Comparison of ENCODE assay signal across 29 cellular contexts in genomic region chr11:112590778-112591177, GRCh38.
DNase-seq lines count a peak whose midpoint lies in the region; ATAC-seq and TF ChIP-seq lines count a peak whose summit lies in the region.
"Had no signal": no experiment of that assay in that cellular context is flagged by ENCODE, and none has a peak within 500 bp of the region (broad histone marks: within the 10 kb centered on the region; RNA-seq: fewer than 3 reads in every experiment).

No MANE protein-coding gene starts in this region.

- H3K27ac ChIP-seq in mesenchymal stem cell (ENCODE audit: low read length, poor library complexity, severe bottlenecking), result no peak overlapping the region
- H3K27ac ChIP-seq in vagina, result peak overlapping the region; percentile 82
- peak overlapping the region in 1 of 12 donors; percentile 33 for H3K27ac ChIP-seq in heart left ventricle
- H3K27ac ChIP-seq: adrenal gland, cardiac muscle cell, coronary artery, esophagus squamous epithelium, KMS-11, ovary, thoracic aorta had no signal

- no peak overlapping the region for H2BK5ac ChIP-seq in mesenchymal stem cell (ENCODE audit: low read depth, low read length, poor library complexity, severe bottlenecking)

- peak; percentile 10 for DNase-seq in GM04504 (ENCODE audit: low read depth)
- peak; percentile 7 for DNase-seq in ecto neural progenitor cell (ENCODE audit: low spot score)
- peak; percentile 54 for DNase-seq in mesenchymal stem cell
- DNase-seq in vagina (ENCODE audit: extremely low spot score in 2 of 2), result no peak
- DNase-seq in NCI-H1417 (lab: John Stamatoyannopoulos, UW), result no peak
- no peak for DNase-seq in heart left ventricle
- DNase-seq: activated CD8-positive, alpha-beta memory T cell treated with anti-CD3 and anti-CD28 coated beads for 24 hours; activated naive CD4-positive, alpha-beta T cell; activated T-cell treated with anti-CD3 and anti-CD28 coated beads, Interleukin-2, amount 50 U/mL, for 1 hour; adrenal gland; CD4-positive, alpha-beta memory T cell; DMS153; endodermal cell; esophagus squamous epithelium; GDM1; GOT3; left colon; natural killer cell; NCI-H1694; NCI-H524; ovary; SIG-M5; stimulated activated CD4-positive, alpha-beta T cell treated with anti-CD3 and anti-CD28 coated beads, Interleukin-4, amount 100 ng/mL, for 4 hours; stimulated activated naive CD4-positive, alpha-beta T cell had no signal

- H3K4me2 ChIP-seq in mesenchymal stem cell (ENCODE audit: low read length, poor library complexity, severe bottlenecking), result no peak overlapping the region
- H3K4me2 ChIP-seq: KMS-11 had no signal

- H3K4me1 ChIP-seq in mesenchymal stem cell (ENCODE audit: control insufficient read depth, insufficient read depth, low read depth, low read length) (no peaks in the 10 kb centered on the region), vagina (peaks cover 22% of the 10 kb centered on the region), heart left ventricle (peaks cover 0 to 6% (median 1%) of the 10 kb centered on the region in 12 donors)
- H3K4me1 ChIP-seq: adrenal gland had no signal

- H2AFZ ChIP-seq in mesenchymal stem cell (ENCODE audit: low read depth, low read length), result no peak overlapping the region

- H3K27ac Mint-ChIP-seq in activated T-helper 17 cell treated with anti-CD3 and anti-CD28 coated beads, Interleukin-2, amount 50 U/mL, for 72 hours, result no peak overlapping the region
- H3K27ac Mint-ChIP-seq: endodermal cell, natural killer cell had no signal

- TF ChIP-seq POLR2A in vagina (IDR thresholded peaks at IDR 0.05), result no peak
- TF ChIP-seq POLR2A in heart left ventricle (IDR thresholded peaks at IDR 0.05), result no peak

- no peak overlapping the region for H2BK120ac ChIP-seq in mesenchymal stem cell (ENCODE audit: low read depth, low read length)

- H3K36me3 Mint-ChIP-seq in activated T-helper 17 cell treated with anti-CD3 and anti-CD28 coated beads, Interleukin-2, amount 50 U/mL, for 72 hours (ENCODE audit: low read depth), result no peaks in the 10 kb centered on the region
- H3K36me3 Mint-ChIP-seq: CD4-positive, alpha-beta memory T cell; natural killer cell had no signal

- H4K8ac ChIP-seq in mesenchymal stem cell (ENCODE audit: low read length), result no peak overlapping the region

- TF ChIP-seq CTCF in vagina (IDR thresholded peaks at IDR 0.05) (no peak), heart left ventricle (IDR thresholded peaks at IDR 0.05) (no peak)

- H3K9me3 ChIP-seq in mesenchymal stem cell (ENCODE audit: control insufficient read depth, low read length) (peaks cover 5% of the 10 kb centered on the region), vagina (no peaks in the 10 kb centered on the region), heart left ventricle (no peaks in the 10 kb centered on the region)
- H3K9me3 ChIP-seq: adrenal gland, esophagus squamous epithelium, ovary, thoracic aorta had no signal

- peak overlapping the region in 1 of 2 experiments; percentile 44 for H3K18ac ChIP-seq in mesenchymal stem cell (ENCODE audit: low read depth in 1 of 2, low read length in 2 of 2)

- H3K4me1 Mint-ChIP-seq in activated T-helper 17 cell treated with anti-CD3 and anti-CD28 coated beads, Interleukin-2, amount 50 U/mL, for 72 hours, result no peaks in the 10 kb centered on the region
- H3K4me1 Mint-ChIP-seq: natural killer cell had no signal

- H3K14ac ChIP-seq in mesenchymal stem cell (ENCODE audit: low read length in 2 of 2), result no peak overlapping the region

- ATAC-seq in activated T-helper 17 cell treated with anti-CD3 and anti-CD28 coated beads, Interleukin-2, amount 50 U/mL, for 72 hours (replicated peaks), result no peak
- ATAC-seq in heart left ventricle, result no peak
- ATAC-seq: left colon, natural killer cell had no signal

- H3K4ac ChIP-seq in mesenchymal stem cell (ENCODE audit: low read depth in 1 of 2, low read length in 2 of 2), result no peak overlapping the region

- H3K4me3 ChIP-seq in mesenchymal stem cell (ENCODE audit: insufficient read depth in 1 of 2, low read depth in 1 of 2, low read length in 2 of 2) (no peak overlapping the region), vagina (no peak overlapping the region), heart left ventricle (no peak overlapping the region)
- H3K4me3 ChIP-seq: adrenal gland, cardiac muscle cell, coronary artery, esophagus squamous epithelium, ovary, thoracic aorta had no signal

- peaks cover 0 to 5% of the 10 kb centered on the region in 2 experiments for H3K27me3 ChIP-seq in mesenchymal stem cell (ENCODE audit: control insufficient read depth in 1 of 2, insufficient read depth in 1 of 2, low read length in 2 of 2)
- no peaks in the 10 kb centered on the region for H3K27me3 ChIP-seq in vagina
- no peaks in the 10 kb centered on the region for H3K27me3 ChIP-seq in heart left ventricle
- H3K27me3 ChIP-seq: adrenal gland, cardiac muscle cell, esophagus squamous epithelium, ovary had no signal

- intact Hi-C loops in vagina (cut with DNase I) (no loop called here), heart left ventricle (cut with DNase I) (loop anchor here in 4 of 10 donors (5.0 to 10.0 kb wide), 5 partner anchors 54 to 522 kb away; partner anchors contain the start of gene NCAM1 (in 1 of the 4))

- H2BK15ac ChIP-seq in mesenchymal stem cell (ENCODE audit: low read depth, poor library complexity, severe bottlenecking), result no peak overlapping the region

- H3K23ac ChIP-seq in mesenchymal stem cell (ENCODE audit: low read length in 2 of 2), result no peak overlapping the region

- H2AK5ac ChIP-seq in mesenchymal stem cell (ENCODE audit: low read length, severe bottlenecking), result no peak overlapping the region

- no peak overlapping the region for H3K9ac ChIP-seq in mesenchymal stem cell (ENCODE audit: low read length)
- H3K9ac ChIP-seq: KMS-11 had no signal

- WGBS in mesenchymal stem cell, result 33% methylated on average over 1 of the region's 2 CpGs
- WGBS in heart left ventricle, 4 donors, result 82 to 90% (median 86%) methylated on average over 2 of the region's 2 CpGs

- H3K79me1 ChIP-seq in mesenchymal stem cell (replicated peaks; ENCODE audit: low read length, poor library complexity, severe bottlenecking), result no peaks in the 10 kb centered on the region

- H2BK12ac ChIP-seq in mesenchymal stem cell (ENCODE audit: low read length in 2 of 2), result peak overlapping the region in 1 of 2 experiments; percentile 15

- H3K9me3 Mint-ChIP-seq in activated T-helper 17 cell treated with anti-CD3 and anti-CD28 coated beads, Interleukin-2, amount 50 U/mL, for 72 hours, result no peaks in the 10 kb centered on the region
- H3K9me3 Mint-ChIP-seq: endodermal cell, natural killer cell had no signal

- H3K36me3 ChIP-seq in mesenchymal stem cell (ENCODE audit: control insufficient read depth in 1 of 2, insufficient read depth in 2 of 2, low read depth in 1 of 2, low read length in 2 of 2), result no peaks in the 10 kb centered on the region
- H3K36me3 ChIP-seq in vagina, result no peaks in the 10 kb centered on the region
- no peaks in the 10 kb centered on the region for H3K36me3 ChIP-seq in heart left ventricle
- H3K36me3 ChIP-seq: adrenal gland, cardiac muscle cell, esophagus squamous epithelium, ovary, thoracic aorta had no signal

- H3K4me3 Mint-ChIP-seq in activated T-helper 17 cell treated with anti-CD3 and anti-CD28 coated beads, Interleukin-2, amount 50 U/mL, for 72 hours, result no peak overlapping the region
- H3K4me3 Mint-ChIP-seq: CD4-positive, alpha-beta memory T cell; endodermal cell; natural killer cell had no signal

- H3K27me3 Mint-ChIP-seq in activated T-helper 17 cell treated with anti-CD3 and anti-CD28 coated beads, Interleukin-2, amount 50 U/mL, for 72 hours, result no peaks in the 10 kb centered on the region
- H3K27me3 Mint-ChIP-seq: CD4-positive, alpha-beta memory T cell had no signal

- no peak overlapping the region for H4K91ac ChIP-seq in mesenchymal stem cell (ENCODE audit: low read length)

Comparison
In these comparisons a context has a peak if more than half of its experiments do, and no peak if none do; other contexts are left out.
1. DNase-seq: peak in GM04504 (single experiment), ecto neural progenitor cell (single experiment) and mesenchymal stem cell (single experiment); none in vagina (0 of 2), NCI-H1417 (0 of 3) and heart left ventricle (0 of 5).